Comparison of ENCODE assay signal across 8 cellular contexts in the genomic region with DNA sequence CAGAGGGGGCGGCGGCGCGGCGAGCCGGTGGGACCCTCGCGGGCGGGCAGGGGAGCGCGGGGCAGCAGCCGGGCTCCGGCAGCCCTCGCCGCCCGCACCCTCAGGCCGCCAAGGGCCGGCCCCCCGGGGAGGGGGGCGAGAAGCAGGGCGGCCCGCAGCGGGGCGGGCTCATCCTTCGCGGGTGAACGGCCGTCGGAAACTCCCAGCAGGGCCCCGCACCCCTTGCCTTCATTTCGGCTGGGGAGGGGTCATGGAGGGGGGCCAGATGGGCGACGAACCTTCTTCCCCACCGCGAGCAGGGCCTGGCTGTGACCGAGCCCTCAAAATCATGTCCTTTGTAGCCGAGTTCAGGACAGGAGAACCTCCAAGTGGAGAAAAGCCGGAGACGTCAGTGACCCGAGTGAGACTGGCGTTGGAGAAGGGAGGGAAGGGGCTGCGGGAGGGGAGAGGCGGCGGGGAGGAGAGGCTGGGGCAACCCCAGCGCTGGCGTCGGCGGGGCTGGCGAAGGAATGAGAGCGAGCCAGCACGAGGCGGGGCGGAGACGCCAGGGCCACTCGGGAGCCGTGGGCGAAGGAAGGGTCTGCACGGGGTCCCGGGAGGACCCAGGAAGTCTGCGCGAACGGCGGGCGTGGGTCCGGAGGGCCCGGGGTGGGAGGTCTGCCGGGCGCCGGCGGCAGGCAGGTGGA. TPM values are rescaled to one million over a fixed set of nuclear protein-coding genes. Genes with fewer than 3 reads are reported as not detected.
A peak's percentile ranks its signal among the peaks of the same experiment; 100 is the strongest.
DNase-seq lines count a peak whose midpoint lies in the region; ATAC-seq and TF ChIP-seq lines count a peak whose summit lies in the region.

No MANE protein-coding gene starts in this region.

- H3K36me3 ChIP-seq in HUES64 (ENCODE audit: insufficient read depth, low read length): no peaks in the 10 kb centered on the region
- peaks cover 31 to 35% of the 10 kb centered on the region in 2 donors for H3K36me3 ChIP-seq in ascending aorta
- no peaks in the 10 kb centered on the region for H3K36me3 ChIP-seq in upper lobe of left lung

- no peak for TF ChIP-seq POLR2A in upper lobe of left lung (IDR thresholded peaks at IDR 0.05)

- H3K4me3 ChIP-seq in HUES64 (ENCODE audit: low read length) (peak overlapping the region; percentile 50), ascending aorta (peak overlapping the region; percentile 79 to 94), upper lobe of left lung (peak overlapping the region in 3 of 4 donors; percentile 56 to 65 (median 59))

- TF ChIP-seq CTCF in ascending aorta (IDR thresholded peaks at IDR 0.05): peak in 1 of 3 experiments; percentile 22
- no peak for TF ChIP-seq CTCF in upper lobe of left lung (IDR thresholded peaks at IDR 0.05)

- ATAC-seq in upper lobe of left lung (ENCODE audit: low FRiP score in 2 of 2) (no peak), HG02588 (IDR thresholded peaks at IDR 0.05; ENCODE audit: unreplicated experiment) (no peak)

- no peaks in the 10 kb centered on the region for H3K9me3 ChIP-seq in HUES64 (ENCODE audit: insufficient read depth, low read depth, low read length)
- no peaks in the 10 kb centered on the region for H3K9me3 ChIP-seq in ascending aorta
- H3K9me3 ChIP-seq in upper lobe of left lung: no peaks in the 10 kb centered on the region

- intact Hi-C loops in ascending aorta (cut with DNase I): loop anchor here (5.0 kb wide), 1 partner anchor 293 kb away; no protein-coding TSS in a partner anchor

- no peak for TF ChIP-seq EP300 in upper lobe of left lung (IDR thresholded peaks at IDR 0.05)

- peaks cover 99% of the 10 kb centered on the region for H3K27me3 ChIP-seq in HUES64 (ENCODE audit: insufficient read depth, low read length)
- no peaks in the 10 kb centered on the region for H3K27me3 ChIP-seq in ascending aorta
- H3K27me3 ChIP-seq in layer of hippocampus (ENCODE audit: control insufficient read depth, insufficient read depth, low read length): peaks cover 67% of the 10 kb centered on the region
- peaks cover 0 to 88% (median 69%) of the 10 kb centered on the region in 4 donors for H3K27me3 ChIP-seq in upper lobe of left lung

- H3K4me1 ChIP-seq in HUES64 (ENCODE audit: insufficient read depth, low read length) (peaks cover 23% of the 10 kb centered on the region), ascending aorta (no peaks in the 10 kb centered on the region), upper lobe of left lung (peaks cover 53 to 88% (median 66%) of the 10 kb centered on the region in 4 donors)

- 1% methylated on average over 70 of the region's 70 CpGs for WGBS in HUES64
- WGBS in upper lobe of left lung, 2 donors: 4 to 5% methylated on average over 20 to 44 of the region's 70 CpGs

- DNase-seq in EH (ENCODE audit: low read depth): peak; percentile 47
- DNase-seq in ascending aorta (ENCODE audit: low spot score in 2 of 2): peak in 1 of 2 donors; percentile 88
- peak in 1 of 2 donors; percentile 83 for DNase-seq in upper lobe of left lung
- no peak for DNase-seq in NCI-H2107 treated with DMSO at 0.1 percent for 48 hours (lab: John Stamatoyannopoulos, UW; ENCODE audit: unreplicated experiment)
- no peak for DNase-seq in HuH-7 (ENCODE audit: low spot score)

- no peak overlapping the region for H3K9ac ChIP-seq in HUES64 (ENCODE audit: low read depth, low read length)

- no peak overlapping the region for H3K27ac ChIP-seq in HUES64 (ENCODE audit: low read depth, low read length)
- H3K27ac ChIP-seq in ascending aorta: peak overlapping the region; percentile 97 to 99
- H3K27ac ChIP-seq in layer of hippocampus (ENCODE audit: low read depth, low read length): peak overlapping the region; percentile 75
- peak overlapping the region in 2 of 4 donors; percentile 16 to 32 for H3K27ac ChIP-seq in upper lobe of left lung

RNA-seq across cellular contexts. Expression of a gene that starts 0.6 kb away (rescaled TPM):
- polyA plus RNA-seq in HUES64 (2013, experiment 1 of 2): 2.2 TPM
- 3.5 TPM for polyA plus RNA-seq in HUES64 (2013, experiment 2 of 2)
- total RNA-seq in ascending aorta: 125 TPM
- 1 to 10 TPM in 5 of 6 donors, under 1 TPM in 1; 0.22 to 5.5 (median 2.2) TPM for total RNA-seq in upper lobe of left lung

Comparison
In these comparisons a context has a peak if more than half of its experiments do, and no peak if none do; other contexts are left out.
1. RNA of a gene that starts 0.6 kb away (total RNA-seq): 125 TPM in ascending aorta (single experiment); 0.22 to 5.5 TPM in upper lobe of left lung; every median in the first group is over 10 times any median in the second.
2. Peak in every context shown above with its lines, with median percentiles within 50 percentile points of each other: H3K4me3 ChIP-seq.